ENCODE assay signal across 8 cellular contexts in the genomic region with DNA sequence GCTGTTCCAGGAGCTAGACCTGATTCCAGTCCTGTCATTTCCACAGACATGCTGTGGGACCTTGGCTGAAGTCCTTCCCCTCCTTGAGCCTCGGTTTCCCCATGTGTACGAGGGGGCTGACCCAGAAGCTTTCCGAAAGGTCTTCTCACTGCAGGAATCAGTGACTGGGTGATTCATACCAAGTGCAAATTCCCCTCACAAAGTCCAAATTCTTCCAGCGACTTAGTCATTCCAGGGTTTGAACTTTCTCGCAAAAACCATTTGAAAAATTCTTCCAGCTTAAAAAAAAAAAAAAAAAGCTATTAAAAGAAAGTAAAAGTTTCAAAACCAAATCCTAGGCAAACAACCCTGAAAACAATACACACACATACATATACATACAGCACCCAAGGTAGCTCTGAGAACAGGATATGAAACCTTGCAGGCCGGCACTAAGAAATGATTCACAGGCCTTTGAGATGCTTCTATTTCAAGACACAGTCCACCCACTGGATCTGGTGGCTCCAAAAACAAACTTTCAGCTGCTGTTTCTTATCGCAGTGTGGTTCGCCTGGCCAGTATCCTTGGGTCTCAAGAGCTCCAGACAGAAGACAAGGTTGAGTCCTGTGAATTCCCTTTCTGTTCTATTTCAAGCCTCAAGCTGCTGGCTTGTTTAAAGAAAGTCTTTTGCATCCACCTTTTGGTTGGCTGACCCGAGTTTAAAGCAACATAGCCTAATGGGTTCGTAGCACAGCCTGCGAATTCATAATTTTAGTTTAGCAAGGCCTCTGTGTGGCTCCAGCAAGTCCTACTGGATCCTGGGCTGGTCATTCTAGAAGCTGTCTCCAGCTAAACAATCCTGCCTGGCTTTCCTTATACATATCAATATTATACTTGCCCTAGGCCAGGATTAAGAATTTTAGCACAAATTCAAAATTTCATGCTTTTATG. TPM values are rescaled to one million over a fixed set of nuclear protein-coding genes. Genes with fewer than 3 reads are reported as not detected.
A peak's percentile ranks its signal among the peaks of the same experiment; 100 is the strongest.
DNase-seq lines count a peak whose midpoint lies in the region; ATAC-seq lines count a peak whose summit lies in the region.

No MANE protein-coding gene starts in this region.

- CTCF ChIA-PET in CD8-positive, alpha-beta memory T cell (lab: Charles Lee): interaction anchor here (1.0 to 3.2 kb wide), 9 partner anchors 9 to 60 kb away, joined by 3 to 19 read pairs (median 6); no protein-coding TSS in a partner anchor
- CTCF ChIA-PET in activated naive CD4-positive, alpha-beta T cell treated with anti-CD3 and anti-CD28 coated beads, Interleukin-2, amount 10 ng/mL, durations not matched to agents 7 days and 5 days (lab: Charles Lee): interaction anchor here (0.8 to 5.4 kb wide), 16 partner anchors 12 to 58 kb away, joined by 3 to 53 read pairs (median 5); a partner anchor contains a TSS

- no peaks in the 10 kb centered on the region for H3K27me3 ChIP-seq in CD8-positive, alpha-beta memory T cell (ENCODE audit: insufficient read depth, low read length, poor library complexity, severe bottlenecking)

- no peaks in the 10 kb centered on the region for H3K9me3 Mint-ChIP-seq in CD8-positive, alpha-beta memory T cell
- no peaks in the 10 kb centered on the region for H3K9me3 Mint-ChIP-seq in activated naive CD4-positive, alpha-beta T cell treated with anti-CD3 and anti-CD28 coated beads, Interleukin-2, amount 10 ng/mL, durations not matched to agents 7 days and 5 days
- no peaks in the 10 kb centered on the region for H3K9me3 Mint-ChIP-seq in stimulated activated naive CD8-positive, alpha-beta T cell treated with anti-CD3 and anti-CD28 coated beads, Interleukin-15, Interleukin-2, amounts not matched to agents 100 ng/mL and 50 ng/mL, for 24 hours

- peaks cover 27% of the 10 kb centered on the region for H3K4me1 ChIP-seq in CD8-positive, alpha-beta memory T cell (ENCODE audit: insufficient read depth, low read length)

- no peaks in the 10 kb centered on the region for H3K36me3 Mint-ChIP-seq in CD8-positive, alpha-beta memory T cell
- H3K36me3 Mint-ChIP-seq in activated naive CD4-positive, alpha-beta T cell treated with anti-CD3 and anti-CD28 coated beads, Interleukin-2, amount 10 ng/mL, durations not matched to agents 7 days and 5 days: peaks cover 1% of the 10 kb centered on the region
- no peaks in the 10 kb centered on the region for H3K36me3 Mint-ChIP-seq in stimulated activated naive CD8-positive, alpha-beta T cell treated with anti-CD3 and anti-CD28 coated beads, Interleukin-15, Interleukin-2, amounts not matched to agents 100 ng/mL and 50 ng/mL, for 24 hours (ENCODE audit: low read depth)

- no peak overlapping the region for H3K4me3 ChIP-seq in CD8-positive, alpha-beta memory T cell (ENCODE audit: low read length)

- peaks cover 21 to 35% (median 26%) of the 10 kb centered on the region in 3 donors for H3K4me1 Mint-ChIP-seq in CD8-positive, alpha-beta memory T cell
- peaks cover 52% of the 10 kb centered on the region for H3K4me1 Mint-ChIP-seq in activated naive CD4-positive, alpha-beta T cell treated with anti-CD3 and anti-CD28 coated beads, Interleukin-2, amount 10 ng/mL, durations not matched to agents 7 days and 5 days
- H3K4me1 Mint-ChIP-seq in stimulated activated naive CD8-positive, alpha-beta T cell treated with anti-CD3 and anti-CD28 coated beads, Interleukin-15, Interleukin-2, amounts not matched to agents 100 ng/mL and 50 ng/mL, for 24 hours (ENCODE audit: low read depth): peaks cover 64% of the 10 kb centered on the region

- no peaks in the 10 kb centered on the region for H3K36me3 ChIP-seq in CD8-positive, alpha-beta memory T cell (ENCODE audit: insufficient read depth, low read length)

- ATAC-seq in GM19452 (IDR thresholded peaks at IDR 0.05; ENCODE audit: unreplicated experiment) (peak; percentile 78), HG03571 (IDR thresholded peaks at IDR 0.05; ENCODE audit: unreplicated experiment) (peak; percentile 70), left ventricle myocardium superior (peak; percentile 73)

- intact Hi-C loops in left ventricle myocardium superior (cut with micrococcal nuclease): no loop called here

- DNase-seq in CD8-positive, alpha-beta memory T cell: no peak
- DNase-seq in activated naive CD4-positive, alpha-beta T cell treated with anti-CD3 and anti-CD28 coated beads, Interleukin-2, amount 10 ng/mL, durations not matched to agents 7 days and 5 days: peak; percentile 68
- no peak for DNase-seq in left ventricle myocardium superior
- DNase-seq in Ammon's horn (ENCODE audit: low spot score): no peak
- DNase-seq in SW480 (ENCODE audit: low spot score): no peak

- no peaks in the 10 kb centered on the region for H3K9me3 ChIP-seq in CD8-positive, alpha-beta memory T cell (ENCODE audit: low read length)

- no peaks in the 10 kb centered on the region for H3K27me3 Mint-ChIP-seq in CD8-positive, alpha-beta memory T cell
- peaks cover 16% of the 10 kb centered on the region for H3K27me3 Mint-ChIP-seq in activated naive CD4-positive, alpha-beta T cell treated with anti-CD3 and anti-CD28 coated beads, Interleukin-2, amount 10 ng/mL, durations not matched to agents 7 days and 5 days
- no peaks in the 10 kb centered on the region for H3K27me3 Mint-ChIP-seq in stimulated activated naive CD8-positive, alpha-beta T cell treated with anti-CD3 and anti-CD28 coated beads, Interleukin-15, Interleukin-2, amounts not matched to agents 100 ng/mL and 50 ng/mL, for 24 hours

- POLR2A ChIA-PET in CD8-positive, alpha-beta memory T cell (lab: Charles Lee): interaction anchor here (0.6 to 1.4 kb wide), 7 partner anchors 15 to 97 kb away, joined by 3 to 11 read pairs (median 4); a partner anchor contains a TSS

- peak overlapping the region in 6 of 8 donors; percentile 17 to 86 (median 39) for H3K27ac Mint-ChIP-seq in CD8-positive, alpha-beta memory T cell
- peak overlapping the region; percentile 94 for H3K27ac Mint-ChIP-seq in activated naive CD4-positive, alpha-beta T cell treated with anti-CD3 and anti-CD28 coated beads, Interleukin-2, amount 10 ng/mL, durations not matched to agents 7 days and 5 days
- H3K27ac Mint-ChIP-seq in stimulated activated naive CD8-positive, alpha-beta T cell treated with anti-CD3 and anti-CD28 coated beads, Interleukin-15, Interleukin-2, amounts not matched to agents 100 ng/mL and 50 ng/mL, for 24 hours: peak overlapping the region; percentile 96

- peak overlapping the region in 2 of 7 donors; percentile 44 to 54 for H3K4me3 Mint-ChIP-seq in CD8-positive, alpha-beta memory T cell
- peak overlapping the region; percentile 23 for H3K4me3 Mint-ChIP-seq in activated naive CD4-positive, alpha-beta T cell treated with anti-CD3 and anti-CD28 coated beads, Interleukin-2, amount 10 ng/mL, durations not matched to agents 7 days and 5 days
- peak overlapping the region; percentile 70 for H3K4me3 Mint-ChIP-seq in stimulated activated naive CD8-positive, alpha-beta T cell treated with anti-CD3 and anti-CD28 coated beads, Interleukin-15, Interleukin-2, amounts not matched to agents 100 ng/mL and 50 ng/mL, for 24 hours

- H3K27ac ChIP-seq in CD8-positive, alpha-beta memory T cell (ENCODE audit: low read depth, low read length): no peak overlapping the region

RNA-seq across cellular contexts. Expression of a gene that starts 18.0 kb away (rescaled TPM):
- total RNA-seq in CD8-positive, alpha-beta memory T cell: 10 to 100 TPM; 18.4 to 19.3 TPM
- polyA plus RNA-seq in CD8-positive, alpha-beta memory T cell: 4.7 TPM
- total RNA-seq in left ventricle myocardium superior: 82.4 TPM

RNA-seq across cellular contexts. Expression of a gene that starts 46.3 kb away (rescaled TPM):
- total RNA-seq in CD8-positive, alpha-beta memory T cell: 10 to 100 TPM; 19.1 to 19.6 TPM
- 0.76 TPM for polyA plus RNA-seq in CD8-positive, alpha-beta memory T cell
- total RNA-seq in left ventricle myocardium superior: 0.35 TPM

Comparison
In these comparisons a context has a peak if more than half of its experiments do, and no peak if none do; other contexts are left out.
1. H3K27ac Mint-ChIP-seq: peak in every context shown above with its lines; median percentile 96 in stimulated activated naive CD8-positive, alpha-beta T cell treated with anti-CD3 and anti-CD28 coated beads, Interleukin-15, Interleukin-2, amounts not matched to agents 100 ng/mL and 50 ng/mL, for 24 hours; 94 in activated naive CD4-positive, alpha-beta T cell treated with anti-CD3 and anti-CD28 coated beads, Interleukin-2, amount 10 ng/mL, durations not matched to agents 7 days and 5 days; 39 in CD8-positive, alpha-beta memory T cell.
2. RNA of a gene that starts 46.3 kb away (total RNA-seq): 19.1 to 19.6 TPM in CD8-positive, alpha-beta memory T cell; 0.35 TPM in left ventricle myocardium superior (single experiment); every median in the first group is over 10 times any median in the second.
3. Peak in every context shown above with its lines, with median percentiles within 50 percentile points of each other: ATAC-seq.